In genomic region chr14:105094193-105094907, GRCh38 we compare ENCODE assay signal across 8 cellular contexts. TPM values are rescaled to one million over a fixed set of nuclear protein-coding genes. Genes with fewer than 3 reads are reported as not detected.
A peak's percentile ranks its signal among the peaks of the same experiment; 100 is the strongest.
DNase-seq lines count a peak whose midpoint lies in the region; ATAC-seq lines count a peak whose summit lies in the region.

No MANE protein-coding gene starts in this region.

- H3K4me1 ChIP-seq in HAP-1 (peaks cover 11% of the 10 kb centered on the region), iPS-15b (ENCODE audit: control insufficient read depth, insufficient read depth, low read length) (peaks cover 2% of the 10 kb centered on the region)

- intact Hi-C loops in activated T-helper 1 cell treated with anti-CD3 and anti-CD28 coated beads, Interleukin-12 subunit alpha, Interleukin-12 subunit beta, Interleukin-2, Interleukin-4 antibody, amounts not matched to agents 30 ng/mL and 10 ng/mL and 1 ng/mL, durations not matched to agents 14 hours and 24 hours and 36 hours (cut with micrococcal nuclease) = loop anchor here (5.0 kb wide), 6 partner anchors 73 to 398 kb away; partner anchors contain the start of genes BRF1, JAG2, MTA1 and TEDC1

- peak overlapping the region; percentile 65 for H3K4me3 ChIP-seq in HAP-1
- H3K4me3 ChIP-seq in iPS-15b (ENCODE audit: low read depth, low read length) = peak overlapping the region; percentile 28

- H3K27me3 ChIP-seq in HAP-1 (ENCODE audit: low read depth) (no peaks in the 10 kb centered on the region), iPS-15b (ENCODE audit: control insufficient read depth, insufficient read depth, low read length) (peaks cover 14% of the 10 kb centered on the region)

- peaks cover 10% of the 10 kb centered on the region for H3K4me1 Mint-ChIP-seq in activated T-helper 1 cell treated with anti-CD3 and anti-CD28 coated beads, Interleukin-12 subunit alpha, Interleukin-12 subunit beta, Interleukin-2, Interleukin-4 antibody, amounts not matched to agents 30 ng/mL and 10 ng/mL and 1 ng/mL, durations not matched to agents 14 hours and 24 hours and 36 hours (ENCODE audit: low read depth)
- H3K4me1 Mint-ChIP-seq in stimulated activated effector memory CD8-positive, alpha-beta T cell treated with anti-CD3 and anti-CD28 coated beads, Interleukin-12 subunit alpha, Interleukin-12 subunit beta, amount 100 ng/mL, for 72 hours = peaks cover 33% of the 10 kb centered on the region

- H3K36me3 ChIP-seq in HAP-1 (replicated peaks) (no peaks in the 10 kb centered on the region), iPS-15b (ENCODE audit: control insufficient read depth, insufficient read depth, low read length) (no peaks in the 10 kb centered on the region)

- no peak overlapping the region for H3K27ac Mint-ChIP-seq in activated T-helper 1 cell treated with anti-CD3 and anti-CD28 coated beads, Interleukin-12 subunit alpha, Interleukin-12 subunit beta, Interleukin-2, Interleukin-4 antibody, amounts not matched to agents 30 ng/mL and 10 ng/mL and 1 ng/mL, durations not matched to agents 14 hours and 24 hours and 36 hours
- peak overlapping the region; percentile 85 for H3K27ac Mint-ChIP-seq in stimulated activated effector memory CD8-positive, alpha-beta T cell treated with anti-CD3 and anti-CD28 coated beads, Interleukin-12 subunit alpha, Interleukin-12 subunit beta, amount 100 ng/mL, for 72 hours

- in situ Hi-C loops in HAP-1 (cut with MboI; ENCODE audit: low sequenced_read_pairs) = no loop called here

- H3K9me3 Mint-ChIP-seq in activated T-helper 1 cell treated with anti-CD3 and anti-CD28 coated beads, Interleukin-12 subunit alpha, Interleukin-12 subunit beta, Interleukin-2, Interleukin-4 antibody, amounts not matched to agents 30 ng/mL and 10 ng/mL and 1 ng/mL, durations not matched to agents 14 hours and 24 hours and 36 hours = no peaks in the 10 kb centered on the region
- no peaks in the 10 kb centered on the region for H3K9me3 Mint-ChIP-seq in stimulated activated effector memory CD8-positive, alpha-beta T cell treated with anti-CD3 and anti-CD28 coated beads, Interleukin-12 subunit alpha, Interleukin-12 subunit beta, amount 100 ng/mL, for 72 hours

- H3K27me3 Mint-ChIP-seq in activated T-helper 1 cell treated with anti-CD3 and anti-CD28 coated beads, Interleukin-12 subunit alpha, Interleukin-12 subunit beta, Interleukin-2, Interleukin-4 antibody, amounts not matched to agents 30 ng/mL and 10 ng/mL and 1 ng/mL, durations not matched to agents 14 hours and 24 hours and 36 hours (ENCODE audit: insufficient read depth) = peaks cover 4% of the 10 kb centered on the region

- peaks cover 1% of the 10 kb centered on the region for H3K36me3 Mint-ChIP-seq in activated T-helper 1 cell treated with anti-CD3 and anti-CD28 coated beads, Interleukin-12 subunit alpha, Interleukin-12 subunit beta, Interleukin-2, Interleukin-4 antibody, amounts not matched to agents 30 ng/mL and 10 ng/mL and 1 ng/mL, durations not matched to agents 14 hours and 24 hours and 36 hours (ENCODE audit: low read depth)
- H3K36me3 Mint-ChIP-seq in stimulated activated effector memory CD8-positive, alpha-beta T cell treated with anti-CD3 and anti-CD28 coated beads, Interleukin-12 subunit alpha, Interleukin-12 subunit beta, amount 100 ng/mL, for 72 hours = no peaks in the 10 kb centered on the region

- no peak for ATAC-seq in stimulated activated effector memory CD8-positive, alpha-beta T cell treated with anti-CD3 and anti-CD28 coated beads, Interleukin-12 subunit alpha, Interleukin-12 subunit beta, amount 100 ng/mL, for 72 hours
- ATAC-seq in HG03159 (IDR thresholded peaks at IDR 0.05; ENCODE audit: unreplicated experiment) = no peak

- peak overlapping the region; percentile 80 for H3K4me3 Mint-ChIP-seq in activated T-helper 1 cell treated with anti-CD3 and anti-CD28 coated beads, Interleukin-12 subunit alpha, Interleukin-12 subunit beta, Interleukin-2, Interleukin-4 antibody, amounts not matched to agents 30 ng/mL and 10 ng/mL and 1 ng/mL, durations not matched to agents 14 hours and 24 hours and 36 hours
- H3K4me3 Mint-ChIP-seq in stimulated activated effector memory CD8-positive, alpha-beta T cell treated with anti-CD3 and anti-CD28 coated beads, Interleukin-12 subunit alpha, Interleukin-12 subunit beta, amount 100 ng/mL, for 72 hours = peak overlapping the region; percentile 77

- H3K9ac ChIP-seq in iPS-15b (ENCODE audit: low read depth, low read length) = peak overlapping the region; percentile 8

- DNase-seq in HAP-1 (ENCODE audit: low spot score in 2 of 2) (no peak), AG08395 (ENCODE audit: low spot score) (no peak), NCI-H1048 (lab: John Stamatoyannopoulos, UW) (no peak), NCI-H1694 (lab: John Stamatoyannopoulos, UW) (no peak)
- no peak for DNase-seq in activated T-helper 1 cell treated with anti-CD3 and anti-CD28 coated beads, Interleukin-12 subunit alpha, Interleukin-12 subunit beta, Interleukin-2, Interleukin-4 antibody, amounts not matched to agents 30 ng/mL and 10 ng/mL and 1 ng/mL, durations not matched to agents 14 hours and 24 hours and 36 hours (ENCODE audit: low spot score)
- DNase-seq in stimulated activated effector memory CD8-positive, alpha-beta T cell treated with anti-CD3 and anti-CD28 coated beads, Interleukin-12 subunit alpha, Interleukin-12 subunit beta, amount 100 ng/mL, for 72 hours (ENCODE audit: low spot score in 2 of 2) = no peak

- H3K9me3 ChIP-seq in HAP-1 = peaks cover 2% of the 10 kb centered on the region; the same call in 1 of the 2 replicates
- H3K9me3 ChIP-seq in iPS-15b (ENCODE audit: control insufficient read depth, insufficient read depth, low read length) = no peaks in the 10 kb centered on the region

RNA-seq across cellular contexts. Expression of gene GPR132, which starts 29.1 kb away (rescaled TPM):
- total RNA-seq in activated T-helper 1 cell treated with anti-CD3 and anti-CD28 coated beads, Interleukin-12 subunit alpha, Interleukin-12 subunit beta, Interleukin-2, Interleukin-4 antibody, amounts not matched to agents 30 ng/mL and 10 ng/mL and 1 ng/mL, durations not matched to agents 14 hours and 24 hours and 36 hours = 24.6 and 24.9 TPM in 2 replicates
